9 cellular contexts compared by ENCODE assay signal in genomic region chr1:144413404-144414118, GRCh38. TPM values are rescaled to one million over a fixed set of nuclear protein-coding genes. Genes with fewer than 3 reads are reported as not detected.
DNase-seq lines count a peak whose midpoint lies in the region; ATAC-seq and TF ChIP-seq lines count a peak whose summit lies in the region.
"Not testable (repeated sequence)": the region's sequence is repeated elsewhere in the genome, so short reads cannot be mapped to it uniquely, and the experiment has no call there.
"Had no signal": no experiment of that assay in that cellular context is flagged by ENCODE, and none has a peak within 500 bp of the region (broad histone marks: within the 10 kb centered on the region; RNA-seq: fewer than 3 reads in every experiment).

No MANE protein-coding gene starts in this region.

- 59 to 61% methylated on average over 13 to 19 of the region's 26 CpGs for WGBS in esophagus, 2 donors
- no CpG with 5 or more reads among the region's 26 CpGs for WGBS in trophoblast cell (ENCODE audit: extremely low coverage, insufficient coverage, insufficient read length)
- 13 to 41% methylated on average over 1 to 9 of the region's 26 CpGs for WGBS in upper lobe of left lung, 2 donors

- not testable (repeated sequence) for H3K9me3 ChIP-seq in HUES48 (ENCODE audit: control insufficient read depth, insufficient read depth, low read length); esophagus (ENCODE audit: control insufficient read depth in 2 of 2, insufficient read depth in 1 of 2, low read depth in 1 of 2, low read length in 1 of 2); left lung; trophoblast cell (ENCODE audit: insufficient read depth, low read depth, low read length); upper lobe of left lung

- not testable (repeated sequence) for H3K23ac ChIP-seq in trophoblast cell (ENCODE audit: low read length)

- H2BK12ac ChIP-seq in trophoblast cell (ENCODE audit: low read length), result not testable (repeated sequence)

- H4K91ac ChIP-seq in trophoblast cell (ENCODE audit: low read depth, low read length), result not testable (repeated sequence)

- H3K18ac ChIP-seq in trophoblast cell (ENCODE audit: low read length), result not testable (repeated sequence)

- H2AFZ ChIP-seq in trophoblast cell (ENCODE audit: insufficient read depth, low read length, poor library complexity), result not testable (repeated sequence)

- H3K4me3 ChIP-seq in GM12865 (ENCODE audit: low read depth, low read length), result peak overlapping the region; percentile 57
- peak overlapping the region; percentile 59 for H3K4me3 ChIP-seq in HUES48 (ENCODE audit: low read depth, low read length)
- H3K4me3 ChIP-seq in WI38 (ENCODE audit: low read depth, low read length), result peak overlapping the region; percentile 43
- peak overlapping the region; percentile 34 for H3K4me3 ChIP-seq in astrocyte of the cerebellum (ENCODE audit: low read depth, low read length)
- peak overlapping the region; percentile 34 to 55 for H3K4me3 ChIP-seq in esophagus (ENCODE audit: low read depth in 1 of 2, low read length in 2 of 2)
- peak overlapping the region; percentile 36 to 41 for H3K4me3 ChIP-seq in left lung
- H3K4me3 ChIP-seq in trophoblast cell (ENCODE audit: low read depth, low read length), result not testable (repeated sequence)
- peak overlapping the region in 3 of 4 donors; percentile 47 to 55 (median 53) for H3K4me3 ChIP-seq in upper lobe of left lung

- not testable (repeated sequence) for H3K27me3 ChIP-seq in HUES48 (ENCODE audit: control insufficient read depth, insufficient read depth, low read length); esophagus (ENCODE audit: control insufficient read depth in 1 of 2, insufficient read depth in 2 of 2, low read length in 2 of 2); left lung; trophoblast cell (ENCODE audit: insufficient read depth, low read length); upper lobe of left lung

- H2BK120ac ChIP-seq in trophoblast cell (ENCODE audit: insufficient read depth, low read length, poor library complexity), result not testable (repeated sequence)

- H4K8ac ChIP-seq in trophoblast cell (ENCODE audit: low read depth, low read length), result not testable (repeated sequence)

- not testable (repeated sequence) for H3K4ac ChIP-seq in trophoblast cell (ENCODE audit: low read depth, low read length)

- not testable (repeated sequence) for H3K36me3 ChIP-seq in HUES48 (ENCODE audit: control insufficient read depth, insufficient read depth, low read length); esophagus (ENCODE audit: control insufficient read depth in 2 of 2, insufficient read depth in 2 of 2, low read length in 1 of 2); left lung; trophoblast cell (ENCODE audit: control insufficient read depth in 1 of 2, insufficient read depth in 2 of 2, low read length in 2 of 2); upper lobe of left lung

- not testable (repeated sequence) for H3K4me1 ChIP-seq in HUES48 (ENCODE audit: control insufficient read depth, insufficient read depth, low read length); esophagus (ENCODE audit: control insufficient read depth in 2 of 2, insufficient read depth in 2 of 2, low read length in 1 of 2); left lung; trophoblast cell (ENCODE audit: control insufficient read depth in 1 of 2, insufficient read depth in 2 of 2, low read length in 2 of 2); upper lobe of left lung

- not testable (repeated sequence) for H4K12ac ChIP-seq in trophoblast cell (ENCODE audit: low read depth, low read length)

- TF ChIP-seq CTCF in GM12865 (IDR thresholded peaks at IDR 0.05; ENCODE audit: insufficient read depth, low read depth, low read length, missing control alignments); WI38 (IDR thresholded peaks at IDR 0.05; ENCODE audit: low read depth, low read length); astrocyte of the cerebellum (IDR thresholded peaks at IDR 0.05; ENCODE audit: low read depth, low read length, missing control alignments); left lung (IDR thresholded peaks at IDR 0.05); upper lobe of left lung (IDR thresholded peaks at IDR 0.05): not testable (repeated sequence)

- H3K79me2 ChIP-seq in trophoblast cell (ENCODE audit: control insufficient read depth, insufficient read depth, low read length, poor library complexity), result not testable (repeated sequence)

- H3K27ac ChIP-seq in HUES48 (ENCODE audit: low read depth, low read length) (peak overlapping the region; percentile 42), esophagus (ENCODE audit: low read depth in 2 of 2, low read length in 1 of 2) (peak overlapping the region in 1 of 2 donors; percentile 80), left lung (peak overlapping the region; percentile 84 to 86), upper lobe of left lung (peak overlapping the region in 3 of 4 donors; percentile 78 to 90 (median 84))
- H3K27ac ChIP-seq in trophoblast cell (ENCODE audit: low read depth, low read length), result not testable (repeated sequence)

- TF ChIP-seq POLR2A in upper lobe of left lung (IDR thresholded peaks at IDR 0.05), result not testable (repeated sequence)

- intact Hi-C loops in left lung (cut with DNase I), result not testable (repeated sequence)

- H3K4me2 ChIP-seq in trophoblast cell (ENCODE audit: low read length), result peak overlapping the region; percentile 46

- not testable (repeated sequence) for H3K9ac ChIP-seq in HUES48 (ENCODE audit: low read depth, low read length); trophoblast cell (ENCODE audit: low read length)

- not testable (repeated sequence) for H2BK5ac ChIP-seq in trophoblast cell (ENCODE audit: low read depth, low read length, poor library complexity)

- in situ Hi-C loops in astrocyte of the cerebellum (cut with HindIII; ENCODE audit: low sequenced_read_pairs), result not testable (repeated sequence)

- TF ChIP-seq EP300 in upper lobe of left lung (IDR thresholded peaks at IDR 0.05), result not testable (repeated sequence)

- H3K79me1 ChIP-seq in trophoblast cell (ENCODE audit: low read length), result not testable (repeated sequence)

- ATAC-seq in left lung (peak; percentile 51), upper lobe of left lung (ENCODE audit: low FRiP score in 2 of 2) (peak; percentile 23 to 31)

- H3K14ac ChIP-seq in trophoblast cell (ENCODE audit: low read length), result not testable (repeated sequence)

- not testable (repeated sequence) for H2AK5ac ChIP-seq in trophoblast cell (ENCODE audit: low read length)

- DNase-seq in GM12865 (ENCODE audit: low read depth); astrocyte of the cerebellum (ENCODE audit: low read depth); left lung; trophoblast cell; upper lobe of left lung: not testable (repeated sequence)

RNA-seq across cellular contexts. Expression of gene PPIAL4E, which starts 40.1 kb away (rescaled TPM):
- not detected for polyA plus RNA-seq in esophagus
- total RNA-seq in left lung (not detected), upper lobe of left lung (under 1 TPM in 1 of 6 donors, not detected in 5; 0.78 TPM)
- polyA plus RNA-seq in trophoblast cell (2013), result not detected in 2 replicates
- total RNA-seq: skeletal muscle tissue had no signal

RNA-seq across cellular contexts. Expression of gene NBPF15, which starts 47.9 kb away (rescaled TPM):
- 10 to 100 TPM in 1 of 2 donors, 1 to 10 TPM in 1; 7.3 to 16.2 TPM for polyA plus RNA-seq in esophagus
- total RNA-seq in left lung, result 10 to 100 TPM; 34.0 to 40.5 TPM
- polyA plus RNA-seq in trophoblast cell (2013), result 15.6 and 16.9 TPM in 2 replicates
- 10 to 100 TPM; 21.1 to 63.9 (median 34.4) TPM for total RNA-seq in upper lobe of left lung
